In genomic region chr15:38683382-38684242, GRCh38 we compare ENCODE assay signal across 8 cellular contexts.
DNase-seq lines count a peak whose midpoint lies in the region; ATAC-seq and TF ChIP-seq lines count a peak whose summit lies in the region.

No MANE protein-coding gene starts in this region.

- DNase-seq in NCI-H524 (lab: John Stamatoyannopoulos, UW) (peak; percentile 18 to 72), NCI-H524 treated with DMSO at 0.1 percent for 48 hours (lab: John Stamatoyannopoulos, UW) (no peak), HFFc6 (peak; percentile 54), NCI-H146 treated with DMSO at 0.1 percent for 48 hours (lab: John Stamatoyannopoulos, UW; ENCODE audit: unreplicated experiment) (peak; percentile 2), chondrocyte (ENCODE audit: low spot score) (no peak), lung microvascular endothelial cell (ENCODE audit: low read depth in 2 of 2) (peak; percentile 61 to 71)
- DNase-seq in stimulated activated CD8-positive, alpha-beta memory T cell treated with anti-CD3 and anti-CD28 coated beads, Interleukin-4, amount 100 ng/mL, for 48 hours: peak; percentile 77

- H3K36me3 Mint-ChIP-seq in HFFc6 (ENCODE audit: low read depth) (no peaks in the 10 kb centered on the region), chondrocyte (ENCODE audit: low read depth) (no peaks in the 10 kb centered on the region)

- H3K27me3 Mint-ChIP-seq in HFFc6 (ENCODE audit: insufficient read depth) (peaks cover 4% of the 10 kb centered on the region; the same call in 1 of the 2 replicates), chondrocyte (ENCODE audit: low read depth) (no peaks in the 10 kb centered on the region)

- H3K9me3 Mint-ChIP-seq in HFFc6 (no peaks in the 10 kb centered on the region), chondrocyte (ENCODE audit: low read depth) (no peaks in the 10 kb centered on the region)

- no peak overlapping the region for H3K27ac Mint-ChIP-seq in HFFc6
- H3K27ac Mint-ChIP-seq in chondrocyte (ENCODE audit: unreplicated experiment): no peak overlapping the region

- ATAC-seq in activated CD4-positive, CD25-positive, alpha-beta regulatory T cell treated with anti-CD3 and anti-CD28 coated beads, Interleukin-2, amount 50 U/mL, for 24 hours: peak; percentile 59 to 61

- TF ChIP-seq CTCF in HFFc6 (IDR thresholded peaks at IDR 0.05): peak; percentile 88
- peak; percentile 94 for TF ChIP-seq CTCF in chondrocyte (IDR thresholded peaks at IDR 0.05)

- no peak overlapping the region for H3K4me3 Mint-ChIP-seq in HFFc6
- H3K4me3 Mint-ChIP-seq in chondrocyte (ENCODE audit: unreplicated experiment): no peak overlapping the region

- H3K4me1 Mint-ChIP-seq in HFFc6 (ENCODE audit: low read depth) (peaks cover 17% of the 10 kb centered on the region), chondrocyte (ENCODE audit: low read depth) (peaks cover 7% of the 10 kb centered on the region)

Comparison
In these comparisons a context has a peak if more than half of its experiments do, and no peak if none do; other contexts are left out.
1. DNase-seq: peak in NCI-H524 (2 of 2), HFFc6 (single experiment), NCI-H146 treated with DMSO at 0.1 percent for 48 hours (single experiment), lung microvascular endothelial cell (2 of 2) and stimulated activated CD8-positive, alpha-beta memory T cell treated with anti-CD3 and anti-CD28 coated beads, Interleukin-4, amount 100 ng/mL, for 48 hours (single experiment); none in NCI-H524 treated with DMSO at 0.1 percent for 48 hours (single experiment) and chondrocyte (single experiment).